ENCODE assay signal across 24 cellular contexts in the genomic region with DNA sequence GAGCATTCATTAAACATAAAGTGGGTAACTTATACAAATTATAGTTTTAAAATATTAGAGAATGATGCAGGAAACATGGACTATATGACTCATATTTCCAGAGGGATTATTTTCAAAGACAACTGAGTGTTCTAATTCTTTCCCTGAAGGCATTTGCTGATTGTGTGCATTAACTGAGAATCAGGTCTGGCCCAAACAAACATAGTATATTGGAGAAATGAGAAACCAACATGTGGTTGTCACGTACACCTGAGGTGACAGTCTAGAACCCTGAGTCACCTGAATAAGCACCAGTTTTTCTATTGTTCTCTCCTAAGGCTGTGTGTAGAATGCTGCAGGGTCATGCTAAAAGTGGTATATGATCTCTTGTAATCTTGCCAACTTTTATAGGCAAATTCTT.
DNase-seq lines count a peak whose midpoint lies in the region; ATAC-seq, FAIRE-seq and TF ChIP-seq lines count a peak whose summit lies in the region.
"Had no signal": no experiment of that assay in that cellular context is flagged by ENCODE, and none has a peak within 500 bp of the region (broad histone marks: within the 10 kb centered on the region; RNA-seq: fewer than 3 reads in every experiment).

No MANE protein-coding gene starts in this region.

- H3K4me1 ChIP-seq in PC-3 (ENCODE audit: insufficient read depth, low read length) = peaks cover 20% of the 10 kb centered on the region
- H3K4me1 ChIP-seq: BE2C, BLaER1 had no signal

- H3K27ac ChIP-seq in PC-3 (ENCODE audit: low read length) = peak overlapping the region; percentile 79
- H3K27ac ChIP-seq: BLaER1 had no signal

- no peaks in the 10 kb centered on the region for H3K79me2 ChIP-seq in PC-3 (ENCODE audit: low read length)

- peaks cover 8% of the 10 kb centered on the region for H3F3A ChIP-seq in PC-3 (ENCODE audit: low read length, unreplicated experiment)

- H3K9ac ChIP-seq in PC-3 (ENCODE audit: low read length) = no peak overlapping the region
- H3K9ac ChIP-seq: BLaER1 had no signal

- H3K9me2 ChIP-seq in PC-3 (replicated peaks; ENCODE audit: low read length) = no peaks in the 10 kb centered on the region

- CTCF ChIA-PET in PC-3 (lab: Charles Lee) = no interaction called here

- POLR2A ChIA-PET in PC-3 (lab: Charles Lee; ENCODE audit: unreplicated experiment) = no interaction called here

- no peaks in the 10 kb centered on the region for H3K9me3 ChIP-seq in PC-3 (ENCODE audit: low read length)
- H3K9me3 ChIP-seq: BE2C, BLaER1 had no signal

- peak; percentile 84 for DNase-seq in PC-3
- DNase-seq in bronchial epithelial cell (ENCODE audit: low read depth) = peak; percentile 65
- DNase-seq in stimulated activated CD8-positive, alpha-beta memory T cell treated with anti-CD3 and anti-CD28 coated beads, Interleukin-4, amount 100 ng/mL, for 48 hours = no peak
- DNase-seq: 8988T; ACHN; BE2C; C1 segment of cervical spinal cord; CD4-positive, alpha-beta memory T cell; CD4-positive, CD25-positive, alpha-beta regulatory T cell; CD8-positive, alpha-beta memory T cell; COR-L47; DMS 273 treated with DMSO at 0.1 percent for 48 hours; DMS153; DMS53; DMS79; DND-41; EL; GF-D8 had no signal

- no peak for TF ChIP-seq CTCF in PC-3 (conservative IDR thresholded peaks at IDR 0.05; ENCODE audit: low read depth, low read length)
- TF ChIP-seq CTCF in bronchial epithelial cell (IDR thresholded peaks at IDR 0.05; ENCODE audit: insufficient read depth, low read length, severe bottlenecking) = no peak

- H3K27me3 ChIP-seq in PC-3 (ENCODE audit: low read length) = no peaks in the 10 kb centered on the region
- H3K27me3 ChIP-seq in bronchial epithelial cell (ENCODE audit: control insufficient read depth, insufficient read depth, low read length) = no peaks in the 10 kb centered on the region
- H3K27me3 ChIP-seq: BE2C, BLaER1 had no signal

- no peaks in the 10 kb centered on the region for H4K20me1 ChIP-seq in PC-3 (ENCODE audit: low read length)
- H4K20me1 ChIP-seq: BLaER1 had no signal

- ATAC-seq in PC-3 (peak; percentile 90), HG02759 (IDR thresholded peaks at IDR 0.05; ENCODE audit: unreplicated experiment) (no peak), GM19467 (IDR thresholded peaks at IDR 0.05; ENCODE audit: unreplicated experiment) (no peak)

- BruUV-seq in PC-3 (replicated peaks; lab: Mats Ljungman, UMichigan) = no TSS peak

- H3K4me3 ChIP-seq in PC-3 (ENCODE audit: low read length) = no peak overlapping the region
- no peak overlapping the region for H3K4me3 ChIP-seq in bronchial epithelial cell (ENCODE audit: low read depth, low read length)
- H3K4me3 ChIP-seq: BLaER1 had no signal

- H3K36me3 ChIP-seq in PC-3 (ENCODE audit: low read depth, low read length) (no peaks in the 10 kb centered on the region; the same call in 1 of the 2 replicates), bronchial epithelial cell (ENCODE audit: control insufficient read depth, insufficient read depth, low read length) (no peaks in the 10 kb centered on the region)
- H3K36me3 ChIP-seq: BE2C, BLaER1 had no signal

- H2AFZ ChIP-seq in PC-3 (ENCODE audit: low read length) = no peak overlapping the region

- H3K4me2 ChIP-seq in PC-3 (ENCODE audit: low read length) = peak overlapping the region; percentile 30; the same call in 1 of the 2 replicates
- H3K4me2 ChIP-seq: BLaER1 had no signal

- FAIRE-seq in bronchial epithelial cell (lab: Jason Lieb, UNC) = no peak
- FAIRE-seq: A204.1, GM12891, GM19239 had no signal

- intact Hi-C loops in PC-3 (cut with micrococcal nuclease) = no loop called here
